In the genomic region with DNA sequence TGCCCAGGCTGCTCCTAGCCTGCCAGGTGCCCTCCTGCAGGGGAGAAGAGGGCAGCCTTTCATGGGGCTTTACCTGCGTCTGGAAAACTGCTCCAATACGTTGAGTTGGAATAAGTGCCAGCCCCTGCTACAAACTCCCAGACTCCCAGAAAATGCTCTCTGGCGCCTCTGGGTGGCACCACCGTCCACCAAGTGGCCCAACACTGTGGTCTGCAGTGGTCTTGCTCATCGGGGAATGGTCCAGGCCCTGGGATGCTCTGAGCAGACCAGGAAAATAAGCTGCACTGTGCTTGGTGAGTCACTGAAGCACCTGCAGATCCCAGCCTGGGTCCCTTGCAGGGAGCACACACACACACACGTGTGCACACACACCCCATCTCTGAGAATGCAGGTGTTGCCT, we compare ENCODE assay signal across 1 cellular context.
TF ChIP-seq lines count a peak whose summit lies in the region.

No MANE protein-coding gene starts in this region.

TF ChIP-seq in H1, 55 proteins besides CTCF, POLR2A, EP300 and RAD21:
- TF ChIP-seq CBX5 (IDR thresholded peaks at IDR 0.05; ENCODE audit: low read depth, low read length) (no peak), KDM1A (IDR thresholded peaks at IDR 0.05; ENCODE audit: borderline replicate concordance, low read length) (no peak), CHD7 (IDR thresholded peaks at IDR 0.05; ENCODE audit: insufficient replicate concordance, low read length) (no peak), EGR1 (IDR thresholded peaks at IDR 0.05; ENCODE audit: borderline replicate concordance, low read depth, low read length) (0 out of 2 replicates have a peak, but pooled peaks have one; percentile 29), POLR2AphosphoS5 (IDR thresholded peaks at IDR 0.05; ENCODE audit: low read depth, low read length) (no peak), ATF2 (IDR thresholded peaks at IDR 0.05; ENCODE audit: low read length) (no peak), FOSL1 (IDR thresholded peaks at IDR 0.05; ENCODE audit: insufficient read depth, low read depth, low read length) (0 out of 2 replicates have a peak, but pooled peaks have one; percentile 14), SIX5 (IDR thresholded peaks at IDR 0.05; ENCODE audit: low read depth, low read length) (no peak), GTF2F1 (IDR thresholded peaks at IDR 0.05; ENCODE audit: borderline replicate concordance, low read depth, low read length) (no peak), HDAC2 (IDR thresholded peaks at IDR 0.05; ENCODE audit: borderline replicate concordance in 1 of 2, low read depth in 2 of 2, low read length in 2 of 2) (0 out of 4 replicates have a peak, but pooled peaks of 1 of the 2 experiments have one; percentile 16), RFX5 (IDR thresholded peaks at IDR 0.05; ENCODE audit: borderline replicate concordance, low read depth, low read length) (no peak), HDAC6 (IDR thresholded peaks at IDR 0.05; ENCODE audit: low read depth, low read length) (no peak), TBP (IDR thresholded peaks at IDR 0.05; ENCODE audit: low read depth, low read length) (no peak), JUND (IDR thresholded peaks at IDR 0.05; ENCODE audit: low read length) (peak; percentile 47; the same call in 1 of the 2 replicates), GABPA (IDR thresholded peaks at IDR 0.05; ENCODE audit: borderline replicate concordance, insufficient read depth, low read length) (0 out of 2 replicates have a peak, but pooled peaks have one; percentile 23)
